Comparison of ENCODE assay signal across 1 cellular context in the genomic region with DNA sequence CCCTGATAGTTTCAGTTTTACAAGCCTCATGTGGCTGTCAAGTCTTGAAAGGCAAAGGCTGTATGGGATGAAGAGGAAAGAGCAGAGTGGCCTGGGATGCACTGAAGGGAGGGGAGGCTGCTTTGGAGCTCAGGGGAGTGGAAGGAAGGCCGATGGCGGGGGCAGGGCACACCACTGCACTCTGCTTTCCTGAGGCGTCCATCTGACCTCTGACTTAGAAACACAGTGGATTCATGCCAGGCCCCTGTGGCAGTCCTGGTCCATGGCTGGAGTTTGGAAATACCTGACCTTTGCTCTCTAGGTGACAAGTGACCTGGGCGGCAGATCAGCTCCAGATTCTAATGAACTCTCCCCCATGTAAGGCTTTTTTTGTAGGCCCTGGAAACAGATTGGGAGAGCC.
A peak's percentile ranks its signal among the peaks of the same experiment; 100 is the strongest.
TF ChIP-seq lines count a peak whose summit lies in the region.

No MANE protein-coding gene starts in this region.

TF ChIP-seq in HepG2, 621 proteins besides CTCF, POLR2A, EP300 and RAD21 (continued from another document and continues in another):
- TF ChIP-seq, protein P1, sequence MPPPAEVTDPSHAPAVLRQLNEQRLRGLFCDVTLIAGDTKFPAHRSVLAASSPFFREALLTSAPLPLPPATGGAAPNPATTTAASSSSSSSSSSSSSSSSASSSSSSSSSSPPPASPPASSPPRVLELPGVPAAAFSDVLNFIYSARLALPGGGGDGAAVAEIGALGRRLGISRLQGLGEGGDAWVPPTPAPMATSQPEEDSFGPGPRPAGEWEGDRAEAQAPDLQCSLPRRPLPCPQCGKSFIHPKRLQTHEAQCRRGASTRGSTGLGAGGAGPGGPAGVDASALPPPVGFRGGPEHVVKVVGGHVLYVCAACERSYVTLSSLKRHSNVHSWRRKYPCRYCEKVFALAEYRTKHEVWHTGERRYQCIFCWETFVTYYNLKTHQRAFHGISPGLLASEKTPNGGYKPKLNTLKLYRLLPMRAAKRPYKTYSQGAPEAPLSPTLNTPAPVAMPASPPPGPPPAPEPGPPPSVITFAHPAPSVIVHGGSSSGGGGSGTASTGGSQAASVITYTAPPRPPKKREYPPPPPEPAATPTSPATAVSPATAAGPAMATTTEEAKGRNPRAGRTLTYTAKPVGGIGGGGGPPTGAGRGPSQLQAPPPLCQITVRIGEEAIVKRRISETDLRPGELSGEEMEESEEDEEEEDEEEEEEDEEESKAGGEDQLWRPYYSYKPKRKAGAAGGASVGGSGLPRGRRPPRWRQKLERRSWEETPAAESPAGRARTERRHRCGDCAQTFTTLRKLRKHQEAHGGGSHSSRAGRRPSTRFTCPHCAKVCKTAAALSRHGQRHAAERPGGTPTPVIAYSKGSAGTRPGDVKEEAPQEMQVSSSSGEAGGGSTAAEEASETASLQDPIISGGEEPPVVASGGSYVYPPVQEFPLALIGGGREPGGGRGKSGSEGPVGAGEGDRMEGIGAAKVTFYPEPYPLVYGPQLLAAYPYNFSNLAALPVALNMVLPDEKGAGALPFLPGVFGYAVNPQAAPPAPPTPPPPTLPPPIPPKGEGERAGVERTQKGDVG (CRISPR knock-in tag; IDR thresholded peaks at IDR 0.05; ENCODE audit: borderline replicate concordance), result no peak
- TF ChIP-seq, protein P2, sequence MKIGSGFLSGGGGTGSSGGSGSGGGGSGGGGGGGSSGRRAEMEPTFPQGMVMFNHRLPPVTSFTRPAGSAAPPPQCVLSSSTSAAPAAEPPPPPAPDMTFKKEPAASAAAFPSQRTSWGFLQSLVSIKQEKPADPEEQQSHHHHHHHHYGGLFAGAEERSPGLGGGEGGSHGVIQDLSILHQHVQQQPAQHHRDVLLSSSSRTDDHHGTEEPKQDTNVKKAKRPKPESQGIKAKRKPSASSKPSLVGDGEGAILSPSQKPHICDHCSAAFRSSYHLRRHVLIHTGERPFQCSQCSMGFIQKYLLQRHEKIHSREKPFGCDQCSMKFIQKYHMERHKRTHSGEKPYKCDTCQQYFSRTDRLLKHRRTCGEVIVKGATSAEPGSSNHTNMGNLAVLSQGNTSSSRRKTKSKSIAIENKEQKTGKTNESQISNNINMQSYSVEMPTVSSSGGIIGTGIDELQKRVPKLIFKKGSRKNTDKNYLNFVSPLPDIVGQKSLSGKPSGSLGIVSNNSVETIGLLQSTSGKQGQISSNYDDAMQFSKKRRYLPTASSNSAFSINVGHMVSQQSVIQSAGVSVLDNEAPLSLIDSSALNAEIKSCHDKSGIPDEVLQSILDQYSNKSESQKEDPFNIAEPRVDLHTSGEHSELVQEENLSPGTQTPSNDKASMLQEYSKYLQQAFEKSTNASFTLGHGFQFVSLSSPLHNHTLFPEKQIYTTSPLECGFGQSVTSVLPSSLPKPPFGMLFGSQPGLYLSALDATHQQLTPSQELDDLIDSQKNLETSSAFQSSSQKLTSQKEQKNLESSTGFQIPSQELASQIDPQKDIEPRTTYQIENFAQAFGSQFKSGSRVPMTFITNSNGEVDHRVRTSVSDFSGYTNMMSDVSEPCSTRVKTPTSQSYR (CRISPR knock-in tag; IDR thresholded peaks at IDR 0.05; ENCODE audit: borderline replicate concordance), result peak; percentile 85
- TF ChIP-seq, protein P3, sequence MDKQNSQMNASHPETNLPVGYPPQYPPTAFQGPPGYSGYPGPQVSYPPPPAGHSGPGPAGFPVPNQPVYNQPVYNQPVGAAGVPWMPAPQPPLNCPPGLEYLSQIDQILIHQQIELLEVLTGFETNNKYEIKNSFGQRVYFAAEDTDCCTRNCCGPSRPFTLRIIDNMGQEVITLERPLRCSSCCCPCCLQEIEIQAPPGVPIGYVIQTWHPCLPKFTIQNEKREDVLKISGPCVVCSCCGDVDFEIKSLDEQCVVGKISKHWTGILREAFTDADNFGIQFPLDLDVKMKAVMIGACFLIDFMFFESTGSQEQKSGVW (CRISPR knock-in tag; IDR thresholded peaks at IDR 0.05; ENCODE audit: borderline replicate concordance), result no peak
- no peak for TF ChIP-seq TBP (CRISPR knock-in tag; IDR thresholded peaks at IDR 0.05)
- TF ChIP-seq FOXM1 (CRISPR knock-in tag; IDR thresholded peaks at IDR 0.05), result no peak
- no peak for TF ChIP-seq U2AF2 (IDR thresholded peaks at IDR 0.05; ENCODE audit: low read depth, low read length)
- no peak for TF ChIP-seq LCORL (IDR thresholded peaks at IDR 0.05)
- TF ChIP-seq LCORL (CRISPR knock-in tag; IDR thresholded peaks at IDR 0.05), result peak; percentile 88
- TF ChIP-seq ZKSCAN8 (CRISPR knock-in tag; IDR thresholded peaks at IDR 0.05; ENCODE audit: borderline replicate concordance), result peak; percentile 35; the same call in 1 of the 2 replicates
- no peak for TF ChIP-seq TP53 (CRISPR knock-in tag; conservative IDR thresholded peaks at IDR 0.05)
- TF ChIP-seq, protein P4, sequence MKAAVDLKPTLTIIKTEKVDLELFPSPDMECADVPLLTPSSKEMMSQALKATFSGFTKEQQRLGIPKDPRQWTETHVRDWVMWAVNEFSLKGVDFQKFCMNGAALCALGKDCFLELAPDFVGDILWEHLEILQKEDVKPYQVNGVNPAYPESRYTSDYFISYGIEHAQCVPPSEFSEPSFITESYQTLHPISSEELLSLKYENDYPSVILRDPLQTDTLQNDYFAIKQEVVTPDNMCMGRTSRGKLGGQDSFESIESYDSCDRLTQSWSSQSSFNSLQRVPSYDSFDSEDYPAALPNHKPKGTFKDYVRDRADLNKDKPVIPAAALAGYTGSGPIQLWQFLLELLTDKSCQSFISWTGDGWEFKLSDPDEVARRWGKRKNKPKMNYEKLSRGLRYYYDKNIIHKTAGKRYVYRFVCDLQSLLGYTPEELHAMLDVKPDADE (CRISPR knock-in tag; IDR thresholded peaks at IDR 0.05), result no peak
- TF ChIP-seq, protein P5, sequence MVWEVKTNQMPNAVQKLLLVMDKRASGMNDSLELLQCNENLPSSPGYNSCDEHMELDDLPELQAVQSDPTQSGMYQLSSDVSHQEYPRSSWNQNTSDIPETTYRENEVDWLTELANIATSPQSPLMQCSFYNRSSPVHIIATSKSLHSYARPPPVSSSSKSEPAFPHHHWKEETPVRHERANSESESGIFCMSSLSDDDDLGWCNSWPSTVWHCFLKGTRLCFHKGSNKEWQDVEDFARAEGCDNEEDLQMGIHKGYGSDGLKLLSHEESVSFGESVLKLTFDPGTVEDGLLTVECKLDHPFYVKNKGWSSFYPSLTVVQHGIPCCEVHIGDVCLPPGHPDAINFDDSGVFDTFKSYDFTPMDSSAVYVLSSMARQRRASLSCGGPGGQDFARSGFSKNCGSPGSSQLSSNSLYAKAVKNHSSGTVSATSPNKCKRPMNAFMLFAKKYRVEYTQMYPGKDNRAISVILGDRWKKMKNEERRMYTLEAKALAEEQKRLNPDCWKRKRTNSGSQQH (CRISPR knock-in tag; IDR thresholded peaks at IDR 0.05; ENCODE audit: low read depth), result no peak
- peak; percentile 62; the same call in 1 of the 2 replicates for TF ChIP-seq SIN3A (IDR thresholded peaks at IDR 0.05; ENCODE audit: borderline replicate concordance, low read depth, low read length)
- no peak for TF ChIP-seq HOXA9 (CRISPR knock-in tag; IDR thresholded peaks at IDR 0.05; ENCODE audit: borderline replicate concordance)
- no peak for TF ChIP-seq RORA (CRISPR knock-in tag; IDR thresholded peaks at IDR 0.05)
- no peak for TF ChIP-seq ZFP36 (IDR thresholded peaks at IDR 0.05; ENCODE audit: borderline replicate concordance, low read depth, low read length, partially characterized antibody)
- TF ChIP-seq NFIB (CRISPR knock-in tag; IDR thresholded peaks at IDR 0.05; ENCODE audit: borderline replicate concordance), result no peak
- TF ChIP-seq ZNF10 (CRISPR knock-in tag; IDR thresholded peaks at IDR 0.05; ENCODE audit: borderline replicate concordance, low read depth), result no peak
- TF ChIP-seq NFYC (CRISPR knock-in tag; IDR thresholded peaks at IDR 0.05), result no peak
- TF ChIP-seq, protein P6, sequence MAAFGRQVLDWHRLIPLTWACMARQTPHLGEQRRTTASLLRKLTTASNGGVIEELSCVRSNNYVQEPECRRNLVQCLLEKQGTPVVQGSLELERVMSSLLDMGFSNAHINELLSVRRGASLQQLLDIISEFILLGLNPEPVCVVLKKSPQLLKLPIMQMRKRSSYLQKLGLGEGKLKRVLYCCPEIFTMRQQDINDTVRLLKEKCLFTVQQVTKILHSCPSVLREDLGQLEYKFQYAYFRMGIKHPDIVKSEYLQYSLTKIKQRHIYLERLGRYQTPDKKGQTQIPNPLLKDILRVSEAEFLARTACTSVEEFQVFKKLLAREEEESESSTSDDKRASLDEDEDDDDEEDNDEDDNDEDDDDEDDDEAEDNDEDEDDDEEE (CRISPR knock-in tag; IDR thresholded peaks at IDR 0.05), result no peak
- TF ChIP-seq ISX (CRISPR knock-in tag; conservative IDR thresholded peaks at IDR 0.05), result no peak
- TF ChIP-seq ZNF598 (CRISPR knock-in tag; IDR thresholded peaks at IDR 0.05; ENCODE audit: borderline replicate concordance), result no peak
- TF ChIP-seq RFXAP (CRISPR knock-in tag; IDR thresholded peaks at IDR 0.05; ENCODE audit: borderline replicate concordance), result no peak; the same call in 1 of the 2 replicates
- no peak for TF ChIP-seq ATM (IDR thresholded peaks at IDR 0.05; ENCODE audit: borderline replicate concordance)
- TF ChIP-seq ZNF530 (CRISPR knock-in tag; IDR thresholded peaks at IDR 0.05; ENCODE audit: low read depth), result no peak
- no peak for TF ChIP-seq ARHGAP35 (CRISPR knock-in tag; IDR thresholded peaks at IDR 0.05; ENCODE audit: borderline replicate concordance)
- no peak for TF ChIP-seq ADNP (CRISPR knock-in tag; IDR thresholded peaks at IDR 0.05)
- TF ChIP-seq ZNF382 (CRISPR knock-in tag; IDR thresholded peaks at IDR 0.05; ENCODE audit: borderline replicate concordance), result no peak
- no peak for TF ChIP-seq MAF1 (CRISPR knock-in tag; IDR thresholded peaks at IDR 0.05; ENCODE audit: borderline replicate concordance)
- TF ChIP-seq, protein P7, sequence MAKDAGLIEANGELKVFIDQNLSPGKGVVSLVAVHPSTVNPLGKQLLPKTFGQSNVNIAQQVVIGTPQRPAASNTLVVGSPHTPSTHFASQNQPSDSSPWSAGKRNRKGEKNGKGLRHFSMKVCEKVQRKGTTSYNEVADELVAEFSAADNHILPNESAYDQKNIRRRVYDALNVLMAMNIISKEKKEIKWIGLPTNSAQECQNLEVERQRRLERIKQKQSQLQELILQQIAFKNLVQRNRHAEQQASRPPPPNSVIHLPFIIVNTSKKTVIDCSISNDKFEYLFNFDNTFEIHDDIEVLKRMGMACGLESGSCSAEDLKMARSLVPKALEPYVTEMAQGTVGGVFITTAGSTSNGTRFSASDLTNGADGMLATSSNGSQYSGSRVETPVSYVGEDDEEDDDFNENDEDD (CRISPR knock-in tag; IDR thresholded peaks at IDR 0.05; ENCODE audit: borderline replicate concordance), result no peak
- TF ChIP-seq, protein P8, sequence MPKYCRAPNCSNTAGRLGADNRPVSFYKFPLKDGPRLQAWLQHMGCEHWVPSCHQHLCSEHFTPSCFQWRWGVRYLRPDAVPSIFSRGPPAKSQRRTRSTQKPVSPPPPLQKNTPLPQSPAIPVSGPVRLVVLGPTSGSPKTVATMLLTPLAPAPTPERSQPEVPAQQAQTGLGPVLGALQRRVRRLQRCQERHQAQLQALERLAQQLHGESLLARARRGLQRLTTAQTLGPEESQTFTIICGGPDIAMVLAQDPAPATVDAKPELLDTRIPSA (CRISPR knock-in tag; IDR thresholded peaks at IDR 0.05; ENCODE audit: borderline replicate concordance), result no peak
- no peak for TF ChIP-seq ZNF552 (CRISPR knock-in tag; IDR thresholded peaks at IDR 0.05; ENCODE audit: borderline replicate concordance)
- no peak for TF ChIP-seq RELA (CRISPR knock-in tag; IDR thresholded peaks at IDR 0.05)
- TF ChIP-seq MIER2 (CRISPR knock-in tag; IDR thresholded peaks at IDR 0.05), result 0 out of 2 replicates have a peak, but pooled peaks have one; percentile 18
- TF ChIP-seq GABPA (IDR thresholded peaks at IDR 0.05; ENCODE audit: low read depth, low read length), result no peak
- no peak for TF ChIP-seq GABPA (CRISPR knock-in tag; IDR thresholded peaks at IDR 0.05; ENCODE audit: low read depth)
- no peak for TF ChIP-seq SNAPC2 (CRISPR knock-in tag; IDR thresholded peaks at IDR 0.05)
- TF ChIP-seq SETDB1 (CRISPR knock-in tag; IDR thresholded peaks at IDR 0.05; ENCODE audit: borderline replicate concordance), result no peak
- peak; percentile 95 for TF ChIP-seq SALL1 (CRISPR knock-in tag; IDR thresholded peaks at IDR 0.05)
- TF ChIP-seq ZNF589 (CRISPR knock-in tag; conservative IDR thresholded peaks at IDR 0.05), result no peak
- no peak for TF ChIP-seq ZNF383 (CRISPR knock-in tag; IDR thresholded peaks at IDR 0.05; ENCODE audit: borderline replicate concordance)
- TF ChIP-seq, protein P9, sequence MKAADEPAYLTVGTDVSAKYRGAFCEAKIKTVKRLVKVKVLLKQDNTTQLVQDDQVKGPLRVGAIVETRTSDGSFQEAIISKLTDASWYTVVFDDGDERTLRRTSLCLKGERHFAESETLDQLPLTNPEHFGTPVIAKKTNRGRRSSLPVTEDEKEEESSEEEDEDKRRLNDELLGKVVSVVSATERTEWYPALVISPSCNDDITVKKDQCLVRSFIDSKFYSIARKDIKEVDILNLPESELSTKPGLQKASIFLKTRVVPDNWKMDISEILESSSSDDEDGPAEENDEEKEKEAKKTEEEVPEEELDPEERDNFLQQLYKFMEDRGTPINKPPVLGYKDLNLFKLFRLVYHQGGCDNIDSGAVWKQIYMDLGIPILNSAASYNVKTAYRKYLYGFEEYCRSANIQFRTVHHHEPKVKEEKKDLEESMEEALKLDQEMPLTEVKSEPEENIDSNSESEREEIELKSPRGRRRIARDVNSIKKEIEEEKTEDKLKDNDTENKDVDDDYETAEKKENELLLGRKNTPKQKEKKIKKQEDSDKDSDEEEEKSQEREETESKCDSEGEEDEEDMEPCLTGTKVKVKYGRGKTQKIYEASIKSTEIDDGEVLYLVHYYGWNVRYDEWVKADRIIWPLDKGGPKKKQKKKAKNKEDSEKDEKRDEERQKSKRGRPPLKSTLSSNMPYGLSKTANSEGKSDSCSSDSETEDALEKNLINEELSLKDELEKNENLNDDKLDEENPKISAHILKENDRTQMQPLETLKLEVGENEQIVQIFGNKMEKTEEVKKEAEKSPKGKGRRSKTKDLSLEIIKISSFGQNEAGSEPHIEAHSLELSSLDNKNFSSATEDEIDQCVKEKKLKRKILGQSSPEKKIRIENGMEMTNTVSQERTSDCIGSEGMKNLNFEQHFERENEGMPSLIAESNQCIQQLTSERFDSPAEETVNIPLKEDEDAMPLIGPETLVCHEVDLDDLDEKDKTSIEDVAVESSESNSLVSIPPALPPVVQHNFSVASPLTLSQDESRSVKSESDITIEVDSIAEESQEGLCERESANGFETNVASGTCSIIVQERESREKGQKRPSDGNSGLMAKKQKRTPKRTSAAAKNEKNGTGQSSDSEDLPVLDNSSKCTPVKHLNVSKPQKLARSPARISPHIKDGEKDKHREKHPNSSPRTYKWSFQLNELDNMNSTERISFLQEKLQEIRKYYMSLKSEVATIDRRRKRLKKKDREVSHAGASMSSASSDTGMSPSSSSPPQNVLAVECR (CRISPR knock-in tag; IDR thresholded peaks at IDR 0.05; ENCODE audit: borderline replicate concordance), result peak; percentile 52; the same call in 1 of the 2 replicates
- no peak for TF ChIP-seq SATB2 (CRISPR knock-in tag; IDR thresholded peaks at IDR 0.05)
- TF ChIP-seq NR1H2 (CRISPR knock-in tag; IDR thresholded peaks at IDR 0.05; ENCODE audit: borderline replicate concordance, low read depth), result no peak
- TF ChIP-seq MTF1 (CRISPR knock-in tag; IDR thresholded peaks at IDR 0.05), result no peak
